In the genomic region with DNA sequence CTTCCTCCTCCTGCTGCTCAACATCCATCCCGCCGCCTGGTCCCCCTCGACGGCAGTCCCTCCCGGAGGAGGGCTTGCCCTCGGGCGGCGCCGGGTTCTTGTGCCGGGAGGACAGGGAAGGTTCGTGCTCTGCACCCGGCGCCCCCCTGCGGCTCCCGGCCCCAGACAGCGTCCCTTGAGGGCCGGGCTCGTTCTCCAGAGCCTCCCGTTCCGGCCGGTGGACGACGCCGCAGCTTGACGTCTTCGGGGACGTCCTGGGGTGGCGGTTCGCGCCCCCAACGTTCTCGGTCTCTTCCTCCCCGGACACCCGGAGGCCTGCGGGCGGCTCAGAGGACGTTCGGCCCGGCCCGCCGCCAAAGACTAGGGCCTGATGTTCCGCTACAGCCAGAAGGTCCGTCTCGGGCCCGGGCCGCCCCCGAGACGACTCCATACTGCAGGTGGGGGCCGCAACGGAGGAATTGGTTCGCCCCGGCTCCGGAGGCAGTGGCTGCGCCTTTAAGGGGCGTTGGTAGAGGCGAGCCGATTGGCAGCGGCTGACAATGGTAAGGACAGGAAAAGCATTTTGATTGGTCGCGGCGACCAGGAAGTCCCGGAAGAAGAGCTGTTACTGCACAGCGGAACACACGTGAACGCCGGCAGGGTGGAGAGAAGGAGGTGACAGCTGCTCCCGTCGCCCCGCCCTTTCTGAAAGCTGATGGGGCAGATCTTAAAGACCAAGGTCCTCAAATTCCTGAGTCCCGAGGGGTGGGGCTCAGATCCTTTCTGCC, we compare ENCODE assay signal across 8 cellular contexts. TPM values are rescaled to one million over a fixed set of nuclear protein-coding genes. Genes with fewer than 3 reads are reported as not detected.
DNase-seq lines count a peak whose midpoint lies in the region; ATAC-seq and TF ChIP-seq lines count a peak whose summit lies in the region.

Gene BORCS6, minus strand, starts transcription at position 470 of the 767 bp plus-strand sequence. Its CDS starts 40 bp downstream, at position 430.

- 0 out of 2 replicates have a peak, but pooled peaks have one; percentile 8 for TF ChIP-seq CTCF in OCI-LY3 (IDR thresholded peaks at IDR 0.05; ENCODE audit: low read depth, low read length)
- no peak for TF ChIP-seq CTCF in mucosa of descending colon (IDR thresholded peaks at IDR 0.05)

- H3K9ac ChIP-seq in OCI-LY3 (ENCODE audit: low read length) = peak within 1 kb of the TSS; percentile 76

- H2AFZ ChIP-seq in OCI-LY3 (ENCODE audit: low read depth, low read length) = peak within 1 kb of the TSS; percentile 89

- H3K36me3 ChIP-seq in OCI-LY3 (replicated peaks; ENCODE audit: low read depth, low read length) (no peaks in the 10 kb centered on the region), mucosa of descending colon (ENCODE audit: low read depth) (peaks cover 10% of the 10 kb centered on the region)

- H3K27me3 ChIP-seq in OCI-LY3 (ENCODE audit: low read depth, low read length) = no peaks in the 10 kb centered on the region

- intact Hi-C loops in mucosa of descending colon (cut with DNase I, micrococcal nuclease) = no loop called here

- H3K4me3 ChIP-seq in OCI-LY3 (ENCODE audit: low read length) (peak within 1 kb of the TSS; percentile 89), mucosa of descending colon (peak within 1 kb of the TSS; percentile 71)

- DNase-seq in D341Med (ENCODE audit: low spot score) = peak; percentile 81
- peak; percentile 89 for DNase-seq in HuH-7.5 (ENCODE audit: low spot score)
- peak; percentile 86 for DNase-seq in activated T-cell treated with anti-CD3 and anti-CD28 coated beads for 1 hour (ENCODE audit: low read depth)
- peak; percentile 94 for DNase-seq in epidermal melanocyte (ENCODE audit: insufficient read length, low spot score)
- DNase-seq in mucosa of descending colon = peak; percentile 94 to 99 (median 97)
- peak; percentile 92 for DNase-seq in stimulated activated CD8-positive, alpha-beta memory T cell treated with anti-CD3 and anti-CD28 coated beads, Interleukin-4, amount 100 ng/mL, for 24 hours (ENCODE audit: low read depth)

- peak within 1 kb of the TSS; percentile 62 for H3K27ac ChIP-seq in OCI-LY3 (ENCODE audit: low read length)

- H3K4me2 ChIP-seq in OCI-LY3 (ENCODE audit: low read length) = peak within 1 kb of the TSS; percentile 95

- H3K4me1 ChIP-seq in OCI-LY3 (ENCODE audit: low read length) (peaks cover 31% of the 10 kb centered on the region), mucosa of descending colon (ENCODE audit: low read depth) (peaks cover 46% of the 10 kb centered on the region)

- H3K9me3 ChIP-seq in OCI-LY3 (ENCODE audit: insufficient read depth, low read length) = no peaks in the 10 kb centered on the region
- H3K9me3 ChIP-seq in mucosa of descending colon = no peaks in the 10 kb centered on the region

- H3K79me2 ChIP-seq in OCI-LY3 (ENCODE audit: low read length) = peaks cover 7% of the 10 kb centered on the region; the same call in 1 of the 2 replicates

- H4K20me1 ChIP-seq in OCI-LY3 (ENCODE audit: insufficient read depth, low read length) = peaks cover 11% of the 10 kb centered on the region

- ATAC-seq in GM21447 (IDR thresholded peaks at IDR 0.05; ENCODE audit: unreplicated experiment) (peak; percentile 48), mucosa of descending colon (peak; percentile 75)

RNA-seq across cellular contexts. Expression of gene BORCS6, which starts in this region (rescaled TPM):
- total RNA-seq in mucosa of descending colon = 10 to 100 TPM; 10.5 to 11.4 (median 11.0) TPM

Comparison
In these comparisons a context has a peak if more than half of its experiments do, and no peak if none do; other contexts are left out.
1. Peak in every context shown above with its lines: DNase-seq, ATAC-seq, H3K4me3 ChIP-seq and H3K27ac ChIP-seq.